Comparison of ENCODE assay signal across 21 cellular contexts in genomic region chr20:53037621-53038020, GRCh38.
"Had no signal": no experiment of that assay in that cellular context is flagged by ENCODE, and none has a peak within 500 bp of the region (broad histone marks: within the 10 kb centered on the region; RNA-seq: fewer than 3 reads in every experiment).

No MANE protein-coding gene starts in this region.

- H3K4me1 ChIP-seq: lower lobe of right lung, upper lobe of right lung had no signal

- H3K27me3 ChIP-seq: esophagus squamous epithelium, gastroesophageal sphincter, ovary, thyroid gland, upper lobe of right lung had no signal

- H3K4me3 ChIP-seq: esophagus squamous epithelium, gastroesophageal sphincter, left ventricle myocardium inferior, lower lobe of right lung, ovary, thyroid gland, upper lobe of right lung had no signal

- H3K4me3 Mint-ChIP-seq: dendritic cell treated with granulocyte-macrophage colony-stimulating factor and Interleukin-4, amounts not matched to agents 40 ng/mL and 50 ng/mL, for 4 days; effector memory CD8-positive, alpha-beta T cell; immature natural killer cell; naive B cell; nephron had no signal

- H3K27me3 Mint-ChIP-seq: dendritic cell treated with granulocyte-macrophage colony-stimulating factor and Interleukin-4, amounts not matched to agents 40 ng/mL and 50 ng/mL, for 4 days had no signal

- DNase-seq: cerebellar nuclear complex; effector memory CD8-positive, alpha-beta T cell; esophagus squamous epithelium; foreskin fibroblast; immature natural killer cell; left ventricle myocardium inferior; lower lobe of right lung; mesendoderm; naive B cell; ovary; small intestine; stimulated activated CD4-positive, alpha-beta T cell treated with anti-CD3 and anti-CD28 coated beads, Interleukin-12 subunit alpha, Interleukin-12 subunit beta, amount 100 ng/mL, for 4 hours; stimulated activated CD4-positive, alpha-beta T cell treated with anti-CD3 and anti-CD28 coated beads, Interleukin-2, amount 100 ng/mL, for 48 hours; stimulated activated naive CD4-positive, alpha-beta T cell treated with Interleukin-2 at 50 U/mL for 16 hours; upper lobe of right lung had no signal

- H3K9me3 ChIP-seq: esophagus squamous epithelium, gastroesophageal sphincter, left ventricle myocardium inferior, lower lobe of right lung, ovary, thyroid gland, upper lobe of right lung had no signal

- H3K27ac ChIP-seq: epithelial cell of prostate, gastroesophageal sphincter, left ventricle myocardium inferior, lower lobe of right lung, ovary, thyroid gland, upper lobe of right lung had no signal

- H3K36me3 ChIP-seq: esophagus squamous epithelium, gastroesophageal sphincter, left ventricle myocardium inferior, lower lobe of right lung, ovary, thyroid gland, upper lobe of right lung had no signal

- H3K36me3 Mint-ChIP-seq: immature natural killer cell, naive B cell had no signal

- ATAC-seq: effector memory CD8-positive, alpha-beta T cell; gastroesophageal sphincter; lower lobe of right lung; right cardiac atrium; upper lobe of right lung had no signal

- H3K27ac Mint-ChIP-seq: dendritic cell treated with granulocyte-macrophage colony-stimulating factor and Interleukin-4, amounts not matched to agents 40 ng/mL and 50 ng/mL, for 4 days; effector memory CD8-positive, alpha-beta T cell; immature natural killer cell; naive B cell; nephron had no signal

- H3K9me3 Mint-ChIP-seq: dendritic cell treated with granulocyte-macrophage colony-stimulating factor and Interleukin-4, amounts not matched to agents 40 ng/mL and 50 ng/mL, for 4 days; effector memory CD8-positive, alpha-beta T cell; immature natural killer cell; nephron had no signal

- H3K4me1 Mint-ChIP-seq: immature natural killer cell had no signal
